Comparison of ENCODE assay signal across 29 cellular contexts in the genomic region with DNA sequence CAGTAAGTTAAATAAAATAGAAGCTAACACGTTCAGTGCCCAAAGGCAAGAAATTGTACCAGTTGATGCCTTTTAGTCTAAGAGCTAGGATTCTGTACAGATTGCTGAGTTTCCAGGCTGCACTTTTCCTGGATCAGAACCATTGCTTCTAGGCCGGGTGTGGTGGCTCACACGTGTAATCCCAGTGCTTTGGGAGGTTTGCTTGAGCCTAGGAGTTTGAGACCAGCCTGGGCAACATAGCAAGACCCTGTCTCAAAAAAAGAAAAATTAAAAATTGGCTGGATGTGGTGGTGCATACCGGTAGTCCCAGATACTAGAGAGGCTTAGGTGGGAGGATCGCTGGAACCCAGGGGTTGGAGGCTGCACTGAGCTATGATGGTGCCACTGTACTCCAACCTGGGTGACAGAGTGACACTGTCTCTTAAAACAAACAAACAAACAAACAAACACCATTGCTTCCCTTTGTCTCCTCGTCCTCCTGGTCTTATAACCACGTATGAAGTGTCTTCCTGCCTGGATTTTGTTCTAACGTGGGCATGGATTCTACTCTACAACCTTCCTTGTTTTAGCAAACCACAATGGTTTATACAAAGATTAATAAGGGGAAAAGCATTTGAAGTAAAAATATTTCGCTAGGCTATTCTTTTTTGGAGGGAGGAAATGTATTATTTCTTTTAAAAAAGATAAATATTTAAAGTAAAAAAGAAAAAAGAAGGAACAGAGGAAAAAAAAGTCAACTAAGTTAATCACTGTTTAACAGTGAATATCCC.
"Had no signal": no experiment of that assay in that cellular context is flagged by ENCODE, and none has a peak within 500 bp of the region (broad histone marks: within the 10 kb centered on the region; RNA-seq: fewer than 3 reads in every experiment).

No MANE protein-coding gene starts in this region.

- H3K4me3 ChIP-seq: left ventricle myocardium inferior, lung, neural progenitor cell, pancreas, prostate gland, skin epidermis, stomach, suprapubic skin, thoracic aorta, tibial artery, upper lobe of right lung had no signal

- H2AFZ ChIP-seq: neural progenitor cell had no signal

- ATAC-seq: natural killer cell; pancreas; right cardiac atrium; sciatic nerve; stimulated activated naive B cell treated with anti-CD40 and anti-IgM and Interleukin-4, amounts not matched to agents 10 μg/mL and 1 μg/mL and 100 μg/mL, for 72 hours; stimulated activated naive CD8-positive, alpha-beta T cell treated with anti-CD3 and anti-CD28 coated beads, Interleukin-15, Interleukin-2, amounts not matched to agents 100 U/mL and 50 U/mL, for 24 hours; upper lobe of right lung had no signal

- H3K9me3 ChIP-seq: neutrophil, pancreas, prostate gland, suprapubic skin, thoracic aorta, tibial artery, upper lobe of right lung had no signal

- H3K36me3 ChIP-seq: neural progenitor cell, neutrophil, pancreas, prostate gland, suprapubic skin, thoracic aorta, upper lobe of right lung had no signal

- DNase-seq: islet precursor cell; left ventricle myocardium inferior; mesendoderm; naive B cell; natural killer cell; nephron progenitor cell; occipital lobe; pancreas; posterior cingulate gyrus; retina; right cardiac atrium; stimulated activated CD4-positive, alpha-beta T cell treated with anti-CD3 and anti-CD28 coated beads, Interleukin-12 subunit alpha, Interleukin-12 subunit beta, amount 100 ng/mL, for 4 hours; stimulated activated CD4-positive, alpha-beta T cell treated with anti-CD3 and anti-CD28 coated beads, Interleukin-15, amount 100 ng/mL, for 24 hours; stimulated activated CD4-positive, alpha-beta T cell treated with anti-CD3 and anti-CD28 coated beads, Interleukin-2, amount 100 ng/mL, for 24 hours; stimulated activated CD4-positive, alpha-beta T cell treated with anti-CD3 and anti-CD28 coated beads, Interleukin-4, amount 100 ng/mL, for 1 hour; stimulated activated naive B cell treated with anti-CD40 and anti-IgM and Interleukin-4, amounts not matched to agents 10 μg/mL and 1 μg/mL and 100 μg/mL, for 72 hours; stimulated activated naive CD8-positive, alpha-beta T cell treated with anti-CD3 and anti-CD28 coated beads, Interleukin-15, Interleukin-2, amounts not matched to agents 100 U/mL and 50 U/mL, for 24 hours; stomach; tibial artery; trophoblast cell; upper lobe of right lung had no signal

- H3K27ac ChIP-seq: neural progenitor cell, neutrophil, pancreas, prostate gland, skin epidermis, suprapubic skin, thoracic aorta, tibial artery, upper lobe of right lung had no signal

- H3K4me1 ChIP-seq: prostate gland, upper lobe of right lung had no signal

- H3K4me2 ChIP-seq: neural progenitor cell had no signal

- H3K27me3 ChIP-seq: neural progenitor cell, neutrophil, pancreas, stomach, suprapubic skin, tibial artery, upper lobe of right lung had no signal
